ENCODE assay signal across 1 cellular context in genomic region chr4:2366252-2367192, GRCh38.
TF ChIP-seq lines count a peak whose summit lies in the region.

No MANE protein-coding gene starts in this region.

TF ChIP-seq in HepG2, 621 proteins besides CTCF, POLR2A, EP300 and RAD21 (continued from another document):
- TF ChIP-seq, protein P1, sequence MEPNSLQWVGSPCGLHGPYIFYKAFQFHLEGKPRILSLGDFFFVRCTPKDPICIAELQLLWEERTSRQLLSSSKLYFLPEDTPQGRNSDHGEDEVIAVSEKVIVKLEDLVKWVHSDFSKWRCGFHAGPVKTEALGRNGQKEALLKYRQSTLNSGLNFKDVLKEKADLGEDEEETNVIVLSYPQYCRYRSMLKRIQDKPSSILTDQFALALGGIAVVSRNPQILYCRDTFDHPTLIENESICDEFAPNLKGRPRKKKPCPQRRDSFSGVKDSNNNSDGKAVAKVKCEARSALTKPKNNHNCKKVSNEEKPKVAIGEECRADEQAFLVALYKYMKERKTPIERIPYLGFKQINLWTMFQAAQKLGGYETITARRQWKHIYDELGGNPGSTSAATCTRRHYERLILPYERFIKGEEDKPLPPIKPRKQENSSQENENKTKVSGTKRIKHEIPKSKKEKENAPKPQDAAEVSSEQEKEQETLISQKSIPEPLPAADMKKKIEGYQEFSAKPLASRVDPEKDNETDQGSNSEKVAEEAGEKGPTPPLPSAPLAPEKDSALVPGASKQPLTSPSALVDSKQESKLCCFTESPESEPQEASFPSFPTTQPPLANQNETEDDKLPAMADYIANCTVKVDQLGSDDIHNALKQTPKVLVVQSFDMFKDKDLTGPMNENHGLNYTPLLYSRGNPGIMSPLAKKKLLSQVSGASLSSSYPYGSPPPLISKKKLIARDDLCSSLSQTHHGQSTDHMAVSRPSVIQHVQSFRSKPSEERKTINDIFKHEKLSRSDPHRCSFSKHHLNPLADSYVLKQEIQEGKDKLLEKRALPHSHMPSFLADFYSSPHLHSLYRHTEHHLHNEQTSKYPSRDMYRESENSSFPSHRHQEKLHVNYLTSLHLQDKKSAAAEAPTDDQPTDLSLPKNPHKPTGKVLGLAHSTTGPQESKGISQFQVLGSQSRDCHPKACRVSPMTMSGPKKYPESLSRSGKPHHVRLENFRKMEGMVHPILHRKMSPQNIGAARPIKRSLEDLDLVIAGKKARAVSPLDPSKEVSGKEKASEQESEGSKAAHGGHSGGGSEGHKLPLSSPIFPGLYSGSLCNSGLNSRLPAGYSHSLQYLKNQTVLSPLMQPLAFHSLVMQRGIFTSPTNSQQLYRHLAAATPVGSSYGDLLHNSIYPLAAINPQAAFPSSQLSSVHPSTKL (CRISPR knock-in tag; IDR thresholded peaks at IDR 0.05): no peak
- TF ChIP-seq ZNF775 (CRISPR knock-in tag; IDR thresholded peaks at IDR 0.05; ENCODE audit: borderline replicate concordance) (no peak), BHLHE40 (IDR thresholded peaks at IDR 0.05; ENCODE audit: low read length) (no peak), HES4 (CRISPR knock-in tag; IDR thresholded peaks at IDR 0.05; ENCODE audit: borderline replicate concordance) (no peak), ZNF878 (CRISPR knock-in tag; IDR thresholded peaks at IDR 0.05) (no peak), SRSF4 (IDR thresholded peaks at IDR 0.05; ENCODE audit: low read depth, low read length, poor library complexity, severe bottlenecking) (no peak), HNRNPL (IDR thresholded peaks at IDR 0.05; ENCODE audit: low read depth, low read length) (no peak), ZBTB7A (CRISPR knock-in tag; IDR thresholded peaks at IDR 0.05) (no peak), ZNF354B (CRISPR knock-in tag; IDR thresholded peaks at IDR 0.05) (no peak), ZFP41 (CRISPR knock-in tag; IDR thresholded peaks at IDR 0.05; ENCODE audit: borderline replicate concordance) (no peak)
- TF ChIP-seq, protein P2, sequence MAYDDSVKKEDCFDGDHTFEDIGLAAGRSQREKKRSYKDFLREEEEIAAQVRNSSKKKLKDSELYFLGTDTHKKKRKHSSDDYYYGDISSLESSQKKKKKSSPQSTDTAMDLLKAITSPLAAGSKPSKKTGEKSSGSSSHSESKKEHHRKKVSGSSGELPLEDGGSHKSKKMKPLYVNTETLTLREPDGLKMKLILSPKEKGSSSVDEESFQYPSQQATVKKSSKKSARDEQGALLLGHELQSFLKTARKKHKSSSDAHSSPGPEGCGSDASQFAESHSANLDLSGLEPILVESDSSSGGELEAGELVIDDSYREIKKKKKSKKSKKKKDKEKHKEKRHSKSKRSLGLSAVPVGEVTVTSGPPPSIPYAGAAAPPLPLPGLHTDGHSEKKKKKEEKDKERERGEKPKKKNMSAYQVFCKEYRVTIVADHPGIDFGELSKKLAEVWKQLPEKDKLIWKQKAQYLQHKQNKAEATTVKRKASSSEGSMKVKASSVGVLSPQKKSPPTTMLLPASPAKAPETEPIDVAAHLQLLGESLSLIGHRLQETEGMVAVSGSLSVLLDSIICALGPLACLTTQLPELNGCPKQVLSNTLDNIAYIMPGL (CRISPR knock-in tag; IDR thresholded peaks at IDR 0.05; ENCODE audit: borderline replicate concordance in 1 of 2, low read depth in 1 of 2): no peak
- TF ChIP-seq, protein P3, sequence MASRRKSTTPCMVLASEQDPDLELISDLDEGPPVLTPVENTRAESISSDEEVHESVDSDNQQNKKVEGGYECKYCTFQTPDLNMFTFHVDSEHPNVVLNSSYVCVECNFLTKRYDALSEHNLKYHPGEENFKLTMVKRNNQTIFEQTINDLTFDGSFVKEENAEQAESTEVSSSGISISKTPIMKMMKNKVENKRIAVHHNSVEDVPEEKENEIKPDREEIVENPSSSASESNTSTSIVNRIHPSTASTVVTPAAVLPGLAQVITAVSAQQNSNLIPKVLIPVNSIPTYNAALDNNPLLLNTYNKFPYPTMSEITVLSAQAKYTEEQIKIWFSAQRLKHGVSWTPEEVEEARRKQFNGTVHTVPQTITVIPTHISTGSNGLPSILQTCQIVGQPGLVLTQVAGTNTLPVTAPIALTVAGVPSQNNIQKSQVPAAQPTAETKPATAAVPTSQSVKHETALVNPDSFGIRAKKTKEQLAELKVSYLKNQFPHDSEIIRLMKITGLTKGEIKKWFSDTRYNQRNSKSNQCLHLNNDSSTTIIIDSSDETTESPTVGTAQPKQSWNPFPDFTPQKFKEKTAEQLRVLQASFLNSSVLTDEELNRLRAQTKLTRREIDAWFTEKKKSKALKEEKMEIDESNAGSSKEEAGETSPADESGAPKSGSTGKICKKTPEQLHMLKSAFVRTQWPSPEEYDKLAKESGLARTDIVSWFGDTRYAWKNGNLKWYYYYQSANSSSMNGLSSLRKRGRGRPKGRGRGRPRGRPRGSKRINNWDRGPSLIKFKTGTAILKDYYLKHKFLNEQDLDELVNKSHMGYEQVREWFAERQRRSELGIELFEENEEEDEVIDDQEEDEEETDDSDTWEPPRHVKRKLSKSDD (CRISPR knock-in tag; IDR thresholded peaks at IDR 0.05; ENCODE audit: low read depth): no peak
